ENCODE assay signal across 9 cellular contexts in genomic region chr7:27131390-27131819, GRCh38. TPM values are rescaled to one million over a fixed set of nuclear protein-coding genes. Genes with fewer than 3 reads are reported as not detected.
A peak's percentile ranks its signal among the peaks of the same experiment; 100 is the strongest.
DNase-seq lines count a peak whose midpoint lies in the region; ATAC-seq and TF ChIP-seq lines count a peak whose summit lies in the region.
"Had no signal": no experiment of that assay in that cellular context is flagged by ENCODE, and none has a peak within 500 bp of the region (broad histone marks: within the 10 kb centered on the region; RNA-seq: fewer than 3 reads in every experiment).

No MANE protein-coding gene starts in this region.

- WGBS in upper lobe of left lung, 2 donors: 33 to 47% methylated on average over 12 of the region's 12 CpGs

- H3K4me3 ChIP-seq in cardiac muscle cell: peak overlapping the region; percentile 30
- H3K4me3 ChIP-seq in mononuclear cell (ENCODE audit: low read length): peak overlapping the region; percentile 44
- H3K4me3 ChIP-seq in upper lobe of left lung: peak overlapping the region in 3 of 4 donors; percentile 68 to 72 (median 71)
- H3K4me3 ChIP-seq: K562 had no signal

- H3K27me3 Mint-ChIP-seq in MCF 10A (ENCODE audit: insufficient read depth, unreplicated experiment): no peaks in the 10 kb centered on the region

- H3K9me3 ChIP-seq in cardiac muscle cell (ENCODE audit: low read depth): no peaks in the 10 kb centered on the region
- H3K9me3 ChIP-seq in mononuclear cell (ENCODE audit: low read depth, low read length): no peaks in the 10 kb centered on the region
- H3K9me3 ChIP-seq in upper lobe of left lung: no peaks in the 10 kb centered on the region

- POLR2A ChIA-PET in MCF 10A (lab: Yijun Ruan, JAX): interaction anchor here (0.6 to 3.2 kb wide), 17 partner anchors 10 to 927 kb away, joined by 3 to 60 read pairs (median 4); partner anchors contain the start of genes HOXA5 and SKAP2

- peak overlapping the region; percentile 80 for H3K4me3 Mint-ChIP-seq in MCF 10A (ENCODE audit: unreplicated experiment)

- peaks cover 38% of the 10 kb centered on the region for H3K4me1 Mint-ChIP-seq in MCF 10A (ENCODE audit: insufficient read depth, unreplicated experiment)

- H3K36me3 Mint-ChIP-seq in MCF 10A (ENCODE audit: insufficient read depth, unreplicated experiment): peaks cover 7% of the 10 kb centered on the region

- no peak for TF ChIP-seq EP300 in upper lobe of left lung (IDR thresholded peaks at IDR 0.05)

- DNase-seq in cardiac muscle cell (ENCODE audit: low read depth in 1 of 2, low spot score in 1 of 2) (no peak), cardiac septum (ENCODE audit: low spot score) (no peak), MCF 10A (ENCODE audit: unreplicated experiment) (no peak), upper lobe of left lung (no peak), pons (ENCODE audit: low spot score) (no peak)

- ATAC-seq in upper lobe of left lung (ENCODE audit: low FRiP score in 2 of 2) (no peak), HG02642 (IDR thresholded peaks at IDR 0.05; ENCODE audit: poor library complexity, unreplicated experiment) (no peak), HG03354 (IDR thresholded peaks at IDR 0.05; ENCODE audit: poor library complexity, severe bottlenecking, unreplicated experiment) (no peak)
- ATAC-seq: K562 had no signal

- no peaks in the 10 kb centered on the region for H3K36me3 ChIP-seq in cardiac muscle cell
- no peaks in the 10 kb centered on the region for H3K36me3 ChIP-seq in upper lobe of left lung

- H3K27ac ChIP-seq in cardiac muscle cell (no peak overlapping the region), upper lobe of left lung (peak overlapping the region; percentile 87 to 97 (median 89))

- H3K4me1 ChIP-seq in cardiac muscle cell (ENCODE audit: low read depth) (no peaks in the 10 kb centered on the region), mononuclear cell (ENCODE audit: insufficient read depth, low read length) (peaks cover 13% of the 10 kb centered on the region), upper lobe of left lung (peaks cover 27 to 54% (median 34%) of the 10 kb centered on the region in 4 donors)

- H3K9me3 Mint-ChIP-seq in MCF 10A (ENCODE audit: unreplicated experiment): no peaks in the 10 kb centered on the region

- CTCF ChIA-PET in MCF 10A (lab: Yijun Ruan, JAX): interaction anchor here (0.6 to 4.5 kb wide), 12 partner anchors 9 to 449 kb away, joined by 3 to 19 read pairs (median 5); no protein-coding TSS in a partner anchor

- H3K27ac Mint-ChIP-seq in MCF 10A (ENCODE audit: low read depth, unreplicated experiment): peak overlapping the region; percentile 51

- intact Hi-C loops in cardiac septum (cut with DNase I) (loop anchor here (5.0 kb wide), 1 partner anchor 269 kb away; the partner anchor contains the start of gene SKAP2), MCF 10A (cut with micrococcal nuclease) (no loop called here)

- H3K27me3 ChIP-seq in cardiac muscle cell: peaks cover 100% of the 10 kb centered on the region
- H3K27me3 ChIP-seq in mononuclear cell (ENCODE audit: insufficient read depth, low read length): peaks cover 25% of the 10 kb centered on the region
- H3K27me3 ChIP-seq in upper lobe of left lung: peaks cover 0 to 13% (median 0%) of the 10 kb centered on the region in 4 donors

- TF ChIP-seq POLR2A in upper lobe of left lung (IDR thresholded peaks at IDR 0.05): no peak

- TF ChIP-seq CTCF in cardiac muscle cell (IDR thresholded peaks at IDR 0.05; ENCODE audit: low read depth, low read length) (no peak), MCF 10A (IDR thresholded peaks at IDR 0.05; ENCODE audit: unreplicated experiment) (no peak), upper lobe of left lung (IDR thresholded peaks at IDR 0.05) (no peak)

- BruUV-seq in MCF 10A (replicated peaks; lab: Mats Ljungman, UMichigan): no TSS peak

RNA-seq across cellular contexts. Expression of gene HOXA4, which starts 0.8 kb away (rescaled TPM):
- total RNA-seq in cardiac muscle cell (0.14 TPM in 1 of 2 replicates, not detected in the other), cardiac septum (1.1 TPM), MCF 10A (2022) (2.6 and 3.7 TPM in 2 replicates), mononuclear cell (not detected), upper lobe of left lung (10 to 100 TPM in 1 of 6 donors, 1 to 10 TPM in 5; 1.5 to 10.5 (median 6.2) TPM)
- 0.46 TPM in 1 of 2 replicates, not detected in the other for polyA plus RNA-seq in cardiac muscle cell
- total RNA-seq: K562 had no signal
- polyA plus RNA-seq: K562 had no signal

RNA-seq across cellular contexts. Expression of gene HOXA5, which starts 12.1 kb away (rescaled TPM):
- not detected in 2 replicates for total RNA-seq in cardiac muscle cell
- not detected in 2 replicates for polyA plus RNA-seq in cardiac muscle cell
- 0.30 TPM for total RNA-seq in cardiac septum
- 7.4 and 8.8 TPM in 2 replicates for total RNA-seq in MCF 10A (2022)
- total RNA-seq in mononuclear cell: 3.0 TPM
- 10 to 100 TPM in 5 of 6 donors, 1 to 10 TPM in 1; 7.8 to 79.9 (median 16.9) TPM for total RNA-seq in upper lobe of left lung
- total RNA-seq: K562 had no signal

RNA-seq across cellular contexts. Expression of gene HOXA6, which starts 16.2 kb away (rescaled TPM):
- not detected in 2 replicates for total RNA-seq in cardiac muscle cell
- not detected in 2 replicates for polyA plus RNA-seq in cardiac muscle cell
- total RNA-seq in cardiac septum: not detected
- total RNA-seq in MCF 10A (2022): 0.96 and 2.0 TPM in 2 replicates
- total RNA-seq in mononuclear cell: not detected
- total RNA-seq in upper lobe of left lung: 1 to 10 TPM in 4 of 6 donors, under 1 TPM in 1, not detected in 1; 0.61 to 8.4 (median 4.0) TPM
- total RNA-seq: K562 had no signal
- polyA plus RNA-seq: K562 had no signal

RNA-seq across cellular contexts. Expression of gene HOXA3, which starts 21.0 kb away (rescaled TPM):
- total RNA-seq in cardiac muscle cell (1.4 and 9.4 TPM in 2 replicates), cardiac septum (0.40 TPM), MCF 10A (2022) (8.2 and 14.0 TPM in 2 replicates), mononuclear cell (under 0.01 TPM), upper lobe of left lung (10 to 100 TPM in 1 of 6 donors, 1 to 10 TPM in 3, under 1 TPM in 2; 0.20 to 11.4 (median 3.5) TPM)
- 1.4 TPM in 2 replicates for polyA plus RNA-seq in cardiac muscle cell

RNA-seq across cellular contexts. Expression of gene HOXA7, which starts 25.1 kb away (rescaled TPM):
- not detected in 2 replicates for total RNA-seq in cardiac muscle cell
- polyA plus RNA-seq in cardiac muscle cell: not detected in 2 replicates
- total RNA-seq in cardiac septum: not detected
- total RNA-seq in MCF 10A (2022): 0.29 and 0.44 TPM in 2 replicates
- total RNA-seq in mononuclear cell: 0.10 TPM
- 1 to 10 TPM in 3 of 6 donors, under 1 TPM in 1, not detected in 2; 0.46 to 3.3 (median 2.5) TPM for total RNA-seq in upper lobe of left lung
- total RNA-seq: K562 had no signal
- polyA plus RNA-seq: K562 had no signal
